1 cellular context compared by ENCODE assay signal in the genomic region with DNA sequence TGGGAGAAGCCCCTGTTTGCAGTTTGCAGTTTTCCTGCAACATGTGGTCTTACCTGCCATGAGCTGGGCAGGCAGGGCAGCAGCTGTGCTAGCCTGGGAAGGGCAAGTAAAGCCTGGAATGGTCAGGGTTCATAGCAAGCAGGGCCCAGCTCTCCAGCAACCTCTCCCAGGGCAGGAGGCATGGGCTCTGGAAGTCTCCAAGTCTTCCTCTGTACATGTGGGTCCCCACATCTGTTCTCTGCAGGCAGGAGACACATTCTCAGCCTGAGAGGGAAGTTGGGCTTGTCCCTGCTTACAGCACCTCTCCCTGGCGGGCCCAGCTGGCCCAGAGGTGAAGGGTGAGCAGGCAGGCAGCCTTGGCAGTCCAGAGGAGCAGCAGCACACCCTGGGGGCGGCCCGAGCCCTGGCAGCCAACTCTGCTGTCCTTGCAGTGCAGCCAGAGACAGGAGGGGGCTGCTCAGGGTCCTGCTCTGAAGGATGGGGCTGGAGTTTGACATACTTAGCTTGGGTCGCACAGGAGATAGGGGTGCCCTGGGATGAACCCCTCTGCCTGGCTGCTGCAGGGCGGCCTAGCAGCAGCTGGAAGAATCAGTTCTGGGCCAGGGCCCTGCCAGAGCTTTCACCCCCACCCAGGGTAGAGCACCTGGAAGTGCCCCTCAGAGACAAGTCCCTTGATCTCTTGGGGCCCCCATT.
A peak's percentile ranks its signal among the peaks of the same experiment; 100 is the strongest.
TF ChIP-seq lines count a peak whose summit lies in the region.

No MANE protein-coding gene starts in this region.

TF ChIP-seq in K562, 482 proteins besides CTCF, POLR2A, EP300 and RAD21 (continued from another document and continues in another):
- TF ChIP-seq, protein P1, sequence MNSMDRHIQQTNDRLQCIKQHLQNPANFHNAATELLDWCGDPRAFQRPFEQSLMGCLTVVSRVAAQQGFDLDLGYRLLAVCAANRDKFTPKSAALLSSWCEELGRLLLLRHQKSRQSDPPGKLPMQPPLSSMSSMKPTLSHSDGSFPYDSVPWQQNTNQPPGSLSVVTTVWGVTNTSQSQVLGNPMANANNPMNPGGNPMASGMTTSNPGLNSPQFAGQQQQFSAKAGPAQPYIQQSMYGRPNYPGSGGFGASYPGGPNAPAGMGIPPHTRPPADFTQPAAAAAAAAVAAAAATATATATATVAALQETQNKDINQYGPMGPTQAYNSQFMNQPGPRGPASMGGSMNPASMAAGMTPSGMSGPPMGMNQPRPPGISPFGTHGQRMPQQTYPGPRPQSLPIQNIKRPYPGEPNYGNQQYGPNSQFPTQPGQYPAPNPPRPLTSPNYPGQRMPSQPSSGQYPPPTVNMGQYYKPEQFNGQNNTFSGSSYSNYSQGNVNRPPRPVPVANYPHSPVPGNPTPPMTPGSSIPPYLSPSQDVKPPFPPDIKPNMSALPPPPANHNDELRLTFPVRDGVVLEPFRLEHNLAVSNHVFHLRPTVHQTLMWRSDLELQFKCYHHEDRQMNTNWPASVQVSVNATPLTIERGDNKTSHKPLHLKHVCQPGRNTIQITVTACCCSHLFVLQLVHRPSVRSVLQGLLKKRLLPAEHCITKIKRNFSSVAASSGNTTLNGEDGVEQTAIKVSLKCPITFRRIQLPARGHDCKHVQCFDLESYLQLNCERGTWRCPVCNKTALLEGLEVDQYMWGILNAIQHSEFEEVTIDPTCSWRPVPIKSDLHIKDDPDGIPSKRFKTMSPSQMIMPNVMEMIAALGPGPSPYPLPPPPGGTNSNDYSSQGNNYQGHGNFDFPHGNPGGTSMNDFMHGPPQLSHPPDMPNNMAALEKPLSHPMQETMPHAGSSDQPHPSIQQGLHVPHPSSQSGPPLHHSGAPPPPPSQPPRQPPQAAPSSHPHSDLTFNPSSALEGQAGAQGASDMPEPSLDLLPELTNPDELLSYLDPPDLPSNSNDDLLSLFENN (IDR thresholded peaks at IDR 0.05; ENCODE audit: low read depth in 2 of 2, low read length in 2 of 2) = peak in 1 of 2 experiments; percentile 74; a peak in 1 of 4 replicates
- TF ChIP-seq STAG1 (CRISPR knock-in tag; IDR thresholded peaks at IDR 0.05; ENCODE audit: borderline replicate concordance) (peak; percentile 75; the same call in 1 of the 2 replicates), C11orf30 (IDR thresholded peaks at IDR 0.05; ENCODE audit: low read depth) (no peak), HDAC1 (IDR thresholded peaks at IDR 0.05) (no peak), ZNF717 (CRISPR knock-in tag; IDR thresholded peaks at IDR 0.05) (no peak), NR2C2 (CRISPR knock-in tag; IDR thresholded peaks at IDR 0.05) (peak; percentile 93), NR2C2 (tag; IDR thresholded peaks at IDR 0.05) (peak; percentile 94), YY1 (IDR thresholded peaks at IDR 0.05; ENCODE audit: borderline replicate concordance in 1 of 3, control insufficient read depth in 1 of 3, extremely low read depth in 1 of 3, insufficient read depth in 3 of 3, insufficient read length in 1 of 3, insufficient replicate concordance in 2 of 3, low read depth in 1 of 3, low read length in 2 of 3) (peak in 1 of 3 experiments; percentile 21), HCFC1 (IDR thresholded peaks at IDR 0.05; ENCODE audit: low read depth, low read length) (no peak), GTF2A2 (tag; IDR thresholded peaks at IDR 0.05) (no peak), NR2F6 (CRISPR knock-in tag; IDR thresholded peaks at IDR 0.05) (no peak), DNMT1 (IDR thresholded peaks at IDR 0.05) (no peak), ARID2 (IDR thresholded peaks at IDR 0.05) (peak; percentile 93), HDGF (IDR thresholded peaks at IDR 0.05) (no peak), NFATC3 (IDR thresholded peaks at IDR 0.05) (no peak), RBFOX2 (IDR thresholded peaks at IDR 0.05; ENCODE audit: low read depth, low read length) (peak; percentile 48)
- TF ChIP-seq, protein P2, sequence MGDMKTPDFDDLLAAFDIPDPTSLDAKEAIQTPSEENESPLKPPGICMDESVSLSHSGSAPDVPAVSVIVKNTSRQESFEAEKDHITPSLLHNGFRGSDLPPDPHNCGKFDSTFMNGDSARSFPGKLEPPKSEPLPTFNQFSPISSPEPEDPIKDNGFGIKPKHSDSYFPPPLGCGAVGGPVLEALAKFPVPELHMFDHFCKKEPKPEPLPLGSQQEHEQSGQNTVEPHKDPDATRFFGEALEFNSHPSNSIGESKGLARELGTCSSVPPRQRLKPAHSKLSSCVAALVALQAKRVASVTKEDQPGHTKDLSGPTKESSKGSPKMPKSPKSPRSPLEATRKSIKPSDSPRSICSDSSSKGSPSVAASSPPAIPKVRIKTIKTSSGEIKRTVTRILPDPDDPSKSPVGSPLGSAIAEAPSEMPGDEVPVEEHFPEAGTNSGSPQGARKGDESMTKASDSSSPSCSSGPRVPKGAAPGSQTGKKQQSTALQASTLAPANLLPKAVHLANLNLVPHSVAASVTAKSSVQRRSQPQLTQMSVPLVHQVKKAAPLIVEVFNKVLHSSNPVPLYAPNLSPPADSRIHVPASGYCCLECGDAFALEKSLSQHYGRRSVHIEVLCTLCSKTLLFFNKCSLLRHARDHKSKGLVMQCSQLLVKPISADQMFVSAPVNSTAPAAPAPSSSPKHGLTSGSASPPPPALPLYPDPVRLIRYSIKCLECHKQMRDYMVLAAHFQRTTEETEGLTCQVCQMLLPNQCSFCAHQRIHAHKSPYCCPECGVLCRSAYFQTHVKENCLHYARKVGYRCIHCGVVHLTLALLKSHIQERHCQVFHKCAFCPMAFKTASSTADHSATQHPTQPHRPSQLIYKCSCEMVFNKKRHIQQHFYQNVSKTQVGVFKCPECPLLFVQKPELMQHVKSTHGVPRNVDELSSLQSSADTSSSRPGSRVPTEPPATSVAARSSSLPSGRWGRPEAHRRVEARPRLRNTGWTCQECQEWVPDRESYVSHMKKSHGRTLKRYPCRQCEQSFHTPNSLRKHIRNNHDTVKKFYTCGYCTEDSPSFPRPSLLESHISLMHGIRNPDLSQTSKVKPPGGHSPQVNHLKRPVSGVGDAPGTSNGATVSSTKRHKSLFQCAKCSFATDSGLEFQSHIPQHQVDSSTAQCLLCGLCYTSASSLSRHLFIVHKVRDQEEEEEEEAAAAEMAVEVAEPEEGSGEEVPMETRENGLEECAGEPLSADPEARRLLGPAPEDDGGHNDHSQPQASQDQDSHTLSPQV (IDR thresholded peaks at IDR 0.05) = peak; percentile 93
- TF ChIP-seq, protein P3, sequence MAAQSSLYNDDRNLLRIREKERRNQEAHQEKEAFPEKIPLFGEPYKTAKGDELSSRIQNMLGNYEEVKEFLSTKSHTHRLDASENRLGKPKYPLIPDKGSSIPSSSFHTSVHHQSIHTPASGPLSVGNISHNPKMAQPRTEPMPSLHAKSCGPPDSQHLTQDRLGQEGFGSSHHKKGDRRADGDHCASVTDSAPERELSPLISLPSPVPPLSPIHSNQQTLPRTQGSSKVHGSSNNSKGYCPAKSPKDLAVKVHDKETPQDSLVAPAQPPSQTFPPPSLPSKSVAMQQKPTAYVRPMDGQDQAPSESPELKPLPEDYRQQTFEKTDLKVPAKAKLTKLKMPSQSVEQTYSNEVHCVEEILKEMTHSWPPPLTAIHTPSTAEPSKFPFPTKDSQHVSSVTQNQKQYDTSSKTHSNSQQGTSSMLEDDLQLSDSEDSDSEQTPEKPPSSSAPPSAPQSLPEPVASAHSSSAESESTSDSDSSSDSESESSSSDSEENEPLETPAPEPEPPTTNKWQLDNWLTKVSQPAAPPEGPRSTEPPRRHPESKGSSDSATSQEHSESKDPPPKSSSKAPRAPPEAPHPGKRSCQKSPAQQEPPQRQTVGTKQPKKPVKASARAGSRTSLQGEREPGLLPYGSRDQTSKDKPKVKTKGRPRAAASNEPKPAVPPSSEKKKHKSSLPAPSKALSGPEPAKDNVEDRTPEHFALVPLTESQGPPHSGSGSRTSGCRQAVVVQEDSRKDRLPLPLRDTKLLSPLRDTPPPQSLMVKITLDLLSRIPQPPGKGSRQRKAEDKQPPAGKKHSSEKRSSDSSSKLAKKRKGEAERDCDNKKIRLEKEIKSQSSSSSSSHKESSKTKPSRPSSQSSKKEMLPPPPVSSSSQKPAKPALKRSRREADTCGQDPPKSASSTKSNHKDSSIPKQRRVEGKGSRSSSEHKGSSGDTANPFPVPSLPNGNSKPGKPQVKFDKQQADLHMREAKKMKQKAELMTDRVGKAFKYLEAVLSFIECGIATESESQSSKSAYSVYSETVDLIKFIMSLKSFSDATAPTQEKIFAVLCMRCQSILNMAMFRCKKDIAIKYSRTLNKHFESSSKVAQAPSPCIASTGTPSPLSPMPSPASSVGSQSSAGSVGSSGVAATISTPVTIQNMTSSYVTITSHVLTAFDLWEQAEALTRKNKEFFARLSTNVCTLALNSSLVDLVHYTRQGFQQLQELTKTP (IDR thresholded peaks at IDR 0.05; ENCODE audit: low read depth in 1 of 2, partially characterized antibody in 2 of 2) = no peak
- TF ChIP-seq, protein P4, sequence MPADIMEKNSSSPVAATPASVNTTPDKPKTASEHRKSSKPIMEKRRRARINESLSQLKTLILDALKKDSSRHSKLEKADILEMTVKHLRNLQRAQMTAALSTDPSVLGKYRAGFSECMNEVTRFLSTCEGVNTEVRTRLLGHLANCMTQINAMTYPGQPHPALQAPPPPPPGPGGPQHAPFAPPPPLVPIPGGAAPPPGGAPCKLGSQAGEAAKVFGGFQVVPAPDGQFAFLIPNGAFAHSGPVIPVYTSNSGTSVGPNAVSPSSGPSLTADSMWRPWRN (IDR thresholded peaks at IDR 0.05; ENCODE audit: low read depth) = no peak
- TF ChIP-seq, protein P5, sequence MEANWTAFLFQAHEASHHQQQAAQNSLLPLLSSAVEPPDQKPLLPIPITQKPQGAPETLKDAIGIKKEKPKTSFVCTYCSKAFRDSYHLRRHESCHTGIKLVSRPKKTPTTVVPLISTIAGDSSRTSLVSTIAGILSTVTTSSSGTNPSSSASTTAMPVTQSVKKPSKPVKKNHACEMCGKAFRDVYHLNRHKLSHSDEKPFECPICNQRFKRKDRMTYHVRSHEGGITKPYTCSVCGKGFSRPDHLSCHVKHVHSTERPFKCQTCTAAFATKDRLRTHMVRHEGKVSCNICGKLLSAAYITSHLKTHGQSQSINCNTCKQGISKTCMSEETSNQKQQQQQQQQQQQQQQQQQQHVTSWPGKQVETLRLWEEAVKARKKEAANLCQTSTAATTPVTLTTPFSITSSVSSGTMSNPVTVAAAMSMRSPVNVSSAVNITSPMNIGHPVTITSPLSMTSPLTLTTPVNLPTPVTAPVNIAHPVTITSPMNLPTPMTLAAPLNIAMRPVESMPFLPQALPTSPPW (CRISPR knock-in tag; IDR thresholded peaks at IDR 0.05) = peak; percentile 48
- TF ChIP-seq, protein P6, sequence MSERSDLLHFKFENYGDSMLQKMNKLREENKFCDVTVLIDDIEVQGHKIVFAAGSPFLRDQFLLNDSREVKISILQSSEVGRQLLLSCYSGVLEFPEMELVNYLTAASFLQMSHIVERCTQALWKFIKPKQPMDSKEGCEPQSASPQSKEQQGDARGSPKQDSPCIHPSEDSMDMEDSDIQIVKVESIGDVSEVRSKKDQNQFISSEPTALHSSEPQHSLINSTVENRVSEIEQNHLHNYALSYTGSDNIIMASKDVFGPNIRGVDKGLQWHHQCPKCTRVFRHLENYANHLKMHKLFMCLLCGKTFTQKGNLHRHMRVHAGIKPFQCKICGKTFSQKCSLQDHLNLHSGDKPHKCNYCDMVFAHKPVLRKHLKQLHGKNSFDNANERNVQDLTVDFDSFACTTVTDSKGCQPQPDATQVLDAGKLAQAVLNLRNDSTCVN (CRISPR knock-in tag; IDR thresholded peaks at IDR 0.05) = no peak
- TF ChIP-seq, protein P7, sequence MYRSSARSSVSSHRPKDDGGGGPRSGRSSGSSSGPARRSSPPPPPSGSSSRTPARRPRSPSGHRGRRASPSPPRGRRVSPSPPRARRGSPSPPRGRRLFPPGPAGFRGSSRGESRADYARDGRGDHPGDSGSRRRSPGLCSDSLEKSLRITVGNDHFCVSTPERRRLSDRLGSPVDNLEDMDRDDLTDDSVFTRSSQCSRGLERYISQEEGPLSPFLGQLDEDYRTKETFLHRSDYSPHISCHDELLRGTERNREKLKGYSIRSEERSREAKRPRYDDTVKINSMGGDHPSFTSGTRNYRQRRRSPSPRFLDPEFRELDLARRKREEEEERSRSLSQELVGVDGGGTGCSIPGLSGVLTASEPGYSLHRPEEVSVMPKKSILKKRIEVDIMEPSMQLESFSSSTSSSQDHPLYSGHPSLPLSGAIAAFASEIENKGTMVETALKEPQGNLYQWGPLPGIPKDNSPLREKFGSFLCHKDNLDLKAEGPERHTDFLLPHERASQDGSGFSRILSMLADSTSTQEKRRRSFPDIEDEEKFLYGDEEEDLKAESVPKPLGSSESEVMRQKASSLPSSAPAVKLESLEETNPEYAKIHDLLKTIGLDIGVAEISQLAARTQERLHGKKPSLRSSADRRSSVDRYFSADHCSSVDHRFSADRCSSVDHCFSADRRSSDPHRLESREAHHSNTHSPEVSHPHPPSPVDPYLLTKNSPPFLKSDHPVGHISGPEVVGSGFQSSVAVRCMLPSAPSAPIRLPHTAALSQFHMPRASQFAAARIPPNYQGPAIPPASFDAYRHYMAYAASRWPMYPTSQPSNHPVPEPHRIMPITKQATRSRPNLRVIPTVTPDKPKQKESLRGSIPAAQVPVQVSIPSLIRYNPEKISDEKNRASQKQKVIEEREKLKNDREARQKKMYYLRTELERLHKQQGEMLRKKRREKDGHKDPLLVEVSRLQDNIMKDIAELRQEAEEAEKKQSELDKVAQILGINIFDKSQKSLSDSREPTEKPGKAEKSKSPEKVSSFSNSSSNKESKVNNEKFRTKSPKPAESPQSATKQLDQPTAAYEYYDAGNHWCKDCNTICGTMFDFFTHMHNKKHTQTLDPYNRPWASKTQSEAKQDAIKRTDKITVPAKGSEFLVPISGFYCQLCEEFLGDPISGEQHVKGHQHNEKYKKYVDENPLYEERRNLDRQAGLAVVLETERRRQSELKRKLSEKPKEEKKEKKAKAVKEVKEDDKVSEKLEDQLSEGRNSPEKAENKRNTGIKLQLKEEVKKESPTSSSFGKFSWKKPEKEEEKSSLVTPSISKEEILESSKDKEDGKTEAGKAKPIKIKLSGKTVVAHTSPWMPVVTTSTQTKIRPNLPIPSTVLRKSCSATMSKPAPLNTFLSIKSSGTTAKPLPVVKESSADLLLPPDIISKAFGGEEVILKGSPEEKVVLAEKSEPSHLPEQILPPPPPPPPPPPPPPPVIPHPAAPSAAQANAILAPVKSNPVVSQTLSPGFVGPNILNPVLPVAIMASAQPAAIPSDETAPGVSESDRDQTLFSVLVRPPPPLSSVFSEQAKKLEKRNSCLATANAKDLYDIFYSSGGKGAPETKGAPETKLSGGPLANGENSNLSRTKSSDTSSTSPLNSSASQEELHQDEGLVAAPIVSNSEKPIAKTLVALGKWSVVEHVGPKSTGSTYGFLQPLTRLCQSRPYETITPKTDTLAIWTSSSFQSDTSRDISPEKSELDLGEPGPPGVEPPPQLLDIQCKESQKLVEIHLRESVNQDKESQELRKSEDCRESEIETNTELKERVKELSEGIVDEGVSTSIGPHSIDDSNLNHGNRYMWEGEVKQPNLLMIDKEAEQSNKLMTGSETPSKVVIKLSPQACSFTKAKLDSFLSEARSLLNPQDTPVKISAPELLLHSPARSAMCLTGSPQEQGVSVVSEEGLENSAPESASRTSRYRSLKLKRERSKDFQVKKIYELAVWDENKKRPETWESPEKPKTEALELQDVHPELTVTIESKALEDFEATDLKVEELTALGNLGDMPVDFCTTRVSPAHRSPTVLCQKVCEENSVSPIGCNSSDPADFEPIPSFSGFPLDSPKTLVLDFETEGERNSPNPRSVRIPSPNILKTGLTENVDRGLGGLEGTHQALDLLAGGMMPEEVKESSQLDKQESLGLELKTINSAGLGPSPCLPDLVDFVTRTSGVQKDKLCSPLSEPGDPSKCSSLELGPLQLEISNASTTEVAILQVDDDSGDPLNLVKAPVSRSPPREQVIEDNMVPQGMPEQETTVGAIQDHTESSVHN (IDR thresholded peaks at IDR 0.05; ENCODE audit: borderline replicate concordance in 1 of 2, low read depth in 1 of 2) = no peak
- TF ChIP-seq, protein P8, sequence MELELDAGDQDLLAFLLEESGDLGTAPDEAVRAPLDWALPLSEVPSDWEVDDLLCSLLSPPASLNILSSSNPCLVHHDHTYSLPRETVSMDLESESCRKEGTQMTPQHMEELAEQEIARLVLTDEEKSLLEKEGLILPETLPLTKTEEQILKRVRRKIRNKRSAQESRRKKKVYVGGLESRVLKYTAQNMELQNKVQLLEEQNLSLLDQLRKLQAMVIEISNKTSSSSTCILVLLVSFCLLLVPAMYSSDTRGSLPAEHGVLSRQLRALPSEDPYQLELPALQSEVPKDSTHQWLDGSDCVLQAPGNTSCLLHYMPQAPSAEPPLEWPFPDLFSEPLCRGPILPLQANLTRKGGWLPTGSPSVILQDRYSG (tag; conservative IDR thresholded peaks at IDR 0.05; ENCODE audit: low read depth) = no peak
